1 cellular context compared by ENCODE assay signal in genomic region chrX:17608898-17609297, GRCh38.
TF ChIP-seq lines count a peak whose summit lies in the region.

No MANE protein-coding gene starts in this region.

TF ChIP-seq in HepG2, 621 proteins besides CTCF, POLR2A, EP300 and RAD21 (continued from another document):
- TF ChIP-seq NFAT5 (CRISPR knock-in tag; IDR thresholded peaks at IDR 0.05): no peak
- no peak for TF ChIP-seq ERF (CRISPR knock-in tag; IDR thresholded peaks at IDR 0.05)
- no peak for TF ChIP-seq HNRNPLL (IDR thresholded peaks at IDR 0.05; ENCODE audit: low read depth, low read length, poor library complexity, severe bottlenecking)
- TF ChIP-seq AHR (CRISPR knock-in tag; IDR thresholded peaks at IDR 0.05): no peak
